8 cellular contexts compared by ENCODE assay signal in the genomic region with DNA sequence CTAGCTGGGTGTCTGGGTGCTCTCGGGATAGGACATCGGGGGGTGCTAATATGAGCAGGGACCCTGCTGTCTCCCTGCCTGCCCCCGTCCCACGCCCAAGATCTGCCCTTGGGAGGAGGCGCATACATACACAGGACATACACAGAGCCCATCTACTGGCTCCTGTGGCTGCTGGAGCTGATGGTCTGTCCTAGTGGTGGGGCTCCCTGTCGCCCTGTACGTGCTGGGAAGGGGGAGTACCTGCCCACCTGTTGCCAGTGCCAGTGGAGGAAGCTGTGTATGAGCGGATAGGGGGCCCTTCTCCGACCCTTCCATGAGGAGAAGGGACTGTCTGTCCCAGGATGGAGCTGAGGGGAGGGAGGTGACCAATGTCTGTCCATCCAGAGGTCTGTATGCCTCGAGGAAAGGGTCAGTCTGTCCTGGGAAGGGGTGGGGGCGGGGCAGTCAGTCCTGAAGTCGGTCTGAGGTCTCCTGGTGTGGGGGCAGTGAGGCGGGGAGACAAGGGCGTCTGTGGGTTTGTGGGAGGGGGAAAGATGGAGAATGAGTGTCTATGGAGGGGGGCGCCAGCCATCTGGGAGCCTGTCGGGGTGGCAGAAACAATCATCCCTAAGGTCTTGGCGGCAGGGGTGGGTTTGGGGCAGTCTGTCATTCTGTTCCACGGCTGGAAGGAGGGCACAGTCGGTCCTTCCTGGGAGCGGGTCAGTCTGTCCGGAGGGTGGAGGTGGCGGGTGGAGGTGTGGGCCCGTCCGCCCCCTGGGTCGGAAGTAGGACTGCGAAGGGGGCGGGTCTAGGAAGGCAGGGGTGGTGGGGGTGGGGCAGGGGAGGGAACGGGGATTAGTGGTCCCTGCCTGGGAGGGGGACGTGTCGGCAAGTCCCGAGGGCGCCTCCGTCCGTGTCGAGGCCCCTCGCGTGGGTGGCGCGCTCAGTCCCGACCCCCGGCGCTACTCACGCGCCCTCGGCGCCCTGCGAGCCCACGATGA. TPM values are rescaled to one million over a fixed set of nuclear protein-coding genes. Genes with fewer than 3 reads are reported as not detected.
DNase-seq lines count a peak whose midpoint lies in the region; ATAC-seq, FAIRE-seq and TF ChIP-seq lines count a peak whose summit lies in the region.

No MANE protein-coding gene starts in this region.

- ATAC-seq in GM21526 (IDR thresholded peaks at IDR 0.05; ENCODE audit: low FRiP score, unreplicated experiment) (peak; percentile 13), GM12878 (peak; percentile 71)

- H3K4me2 ChIP-seq in GM12878 (ENCODE audit: control insufficient read depth, insufficient read depth), result peak overlapping the region; percentile 96

- RAD21 ChIA-PET in GM12878 (lab: Charles Lee; ENCODE audit: unreplicated experiment), result interaction anchor here (0.7 to 7.7 kb wide), 18 partner anchors 10 to 99 kb away, joined by 3 to 118 read pairs (median 4); a partner anchor contains a TSS

- intact Hi-C loops in GM12878 (cut with micrococcal nuclease; ENCODE audit: unreplicated experiment) (loop anchor here (2.0 kb wide), 2 partner anchors 15 to 37 kb away; a partner anchor contains a TSS), kidney (cut with DNase I) (no loop called here)

- FAIRE-seq in GM12878 (lab: Jason Lieb, UNC) (no peak), kidney (lab: Jason Lieb, UNC) (no peak)

- H3K9me3 ChIP-seq in KOPT-K1 (ENCODE audit: insufficient read depth, low read length, poor library complexity, severe bottlenecking), result peaks cover 12% of the 10 kb centered on the region
- no peaks in the 10 kb centered on the region for H3K9me3 ChIP-seq in GM12878 (replicated peaks; ENCODE audit: control insufficient read depth, insufficient read depth, low read length)
- H3K9me3 ChIP-seq in kidney (ENCODE audit: control insufficient read depth in 1 of 2, low read length in 2 of 2), result no peaks in the 10 kb centered on the region
- no peaks in the 10 kb centered on the region for H3K9me3 ChIP-seq in subcutaneous abdominal adipose tissue (ENCODE audit: control insufficient read depth in 5 of 5, low read length in 5 of 5)

- H3K27ac ChIP-seq in KOPT-K1 (ENCODE audit: low read depth, low read length, poor library complexity, severe bottlenecking) (peak overlapping the region; percentile 84), GM12878 (ENCODE audit: control insufficient read depth, insufficient read depth) (peak overlapping the region; percentile 69), kidney (ENCODE audit: low read depth in 2 of 2, low read length in 2 of 2) (peak overlapping the region; percentile 86 to 88), subcutaneous abdominal adipose tissue (ENCODE audit: low read depth, low read length) (peak overlapping the region; percentile 99)

- H4K20me1 ChIP-seq in GM12878 (ENCODE audit: control insufficient read depth, insufficient read depth), result no peaks in the 10 kb centered on the region

- H3K4me3 ChIP-seq in GM12878, result peak overlapping the region; percentile 93
- peak overlapping the region; percentile 80 to 86 for H3K4me3 ChIP-seq in kidney (ENCODE audit: low read length in 2 of 2)
- peak overlapping the region; percentile 81 to 87 (median 81) for H3K4me3 ChIP-seq in subcutaneous abdominal adipose tissue (ENCODE audit: low read depth in 1 of 5, low read length in 5 of 5)

- TF ChIP-seq POLR2A in GM12878 (IDR thresholded peaks at IDR 0.05; ENCODE audit: low read depth, low read length), result 0 out of 2 replicates have a peak, but pooled peaks have one; percentile 23

- 14% methylated on average over 38 of the region's 48 CpGs for WGBS in GM12878 (ENCODE audit: insufficient coverage, insufficient replicate concordance, low lambda C conversion rate, missing lambda C conversion rate)

- H3K4me1 ChIP-seq in GM12878 (ENCODE audit: control insufficient read depth, insufficient read depth, low read length) (peaks cover 16% of the 10 kb centered on the region), kidney (ENCODE audit: control insufficient read depth in 1 of 2, insufficient read depth in 1 of 2, low read depth in 1 of 2, low read length in 2 of 2) (peaks cover 32 to 37% of the 10 kb centered on the region in 2 donors), subcutaneous abdominal adipose tissue (ENCODE audit: control insufficient read depth in 5 of 5, insufficient read depth in 5 of 5, low read length in 5 of 5) (peaks cover 19 to 52% (median 49%) of the 10 kb centered on the region in 5 donors)

- SMC1A ChIA-PET in GM12878 (lab: Charles Lee; ENCODE audit: uncharacterized antibody, unreplicated experiment), result interaction anchor here (1.0 to 9.5 kb wide), 5 partner anchors 12 to 35 kb away, joined by 3 to 100 read pairs (median 36); a partner anchor contains a TSS

- TF ChIP-seq EP300 in GM12878 (IDR thresholded peaks at IDR 0.05; ENCODE audit: borderline replicate concordance in 1 of 2, control insufficient read depth in 1 of 2, low read depth in 2 of 2, low read length in 2 of 2), result no peak

- peak overlapping the region; percentile 64 for H2AFZ ChIP-seq in GM12878 (ENCODE audit: control insufficient read depth, low read depth, low read length)

- DNase-seq in EL (peak; percentile 43), GM12878 (ENCODE audit: low read depth, low spot score) (no peak), kidney (peak; percentile 81), cerebellar cortex (ENCODE audit: low spot score) (no peak), LoVo (ENCODE audit: low spot score) (no peak)

- H3K79me2 ChIP-seq in GM12878 (ENCODE audit: control insufficient read depth, insufficient read depth, low read length), result peaks cover 40% of the 10 kb centered on the region

- H3K36me3 ChIP-seq in KOPT-K1 (ENCODE audit: insufficient read depth, low read length) (peaks cover 53% of the 10 kb centered on the region), GM12878 (ENCODE audit: control insufficient read depth in 2 of 2, insufficient read depth in 2 of 2, low read length in 1 of 2) (peaks cover 0 to 4% of the 10 kb centered on the region in 2 experiments; a peak in 2 of 4 replicates), kidney (ENCODE audit: control insufficient read depth in 1 of 2, insufficient read depth in 2 of 2, low read length in 2 of 2) (no peaks in the 10 kb centered on the region), subcutaneous abdominal adipose tissue (ENCODE audit: control insufficient read depth in 5 of 5, insufficient read depth in 5 of 5, low read length in 5 of 5) (peaks cover 0 to 7% (median 0%) of the 10 kb centered on the region in 5 donors)

- no peaks in the 10 kb centered on the region for H3K27me3 ChIP-seq in GM12878 (replicated peaks in 1 of 2; ENCODE audit: control insufficient read depth in 2 of 2, insufficient read depth in 2 of 2, low read length in 1 of 2)
- H3K27me3 ChIP-seq in subcutaneous abdominal adipose tissue (ENCODE audit: control insufficient read depth in 5 of 5, insufficient read depth in 4 of 5, low read length in 5 of 5), result no peaks in the 10 kb centered on the region

- POLR2A ChIA-PET in GM12878 (lab: Charles Lee), result interaction anchor here (0.5 to 8.7 kb wide), 15 partner anchors 7 to 937 kb away, joined by 3 to 198 read pairs (median 4); a partner anchor contains a TSS

- in situ Hi-C loops in GM12878 (cut with MboI), result no loop called here

- H3K9ac ChIP-seq in GM12878 (ENCODE audit: control insufficient read depth, insufficient read depth, low read length) (peak overlapping the region; percentile 63), kidney (ENCODE audit: low read length in 2 of 2) (peak overlapping the region; percentile 74 to 83), subcutaneous abdominal adipose tissue (ENCODE audit: low read length in 5 of 5) (peak overlapping the region; percentile 74 to 96 (median 90))

- no TSS peak for BruUV-seq in GM12878 (replicated peaks; lab: Mats Ljungman, UMichigan)

- TF ChIP-seq RAD21 in GM12878 (IDR thresholded peaks at IDR 0.05; ENCODE audit: insufficient read depth, low read depth, low read length), result no peak

- CTCF ChIA-PET in GM12878 (lab: Yijun Ruan, JAX), result interaction anchor here (0.5 to 11.2 kb wide), 14 partner anchors 9 to 218 kb away, joined by 3 to 125 read pairs (median 4); a partner anchor contains a TSS

- TF ChIP-seq CTCF in GM12878 (IDR thresholded peaks at IDR 0.05 in 2 of 3, conservative IDR thresholded peaks at IDR 0.05 in 1 of 3; ENCODE audit: control insufficient read depth in 2 of 3, extremely low read depth in 1 of 3, insufficient read depth in 1 of 3, low read depth in 3 of 3, low read length in 3 of 3), result no peak
- no peak for TF ChIP-seq CTCF in kidney (IDR thresholded peaks at IDR 0.05; ENCODE audit: borderline replicate concordance, extremely low read depth, insufficient read depth)

RNA-seq across cellular contexts. Expression of a gene that starts 0.7 kb away (rescaled TPM):
- total RNA-seq in GM12878 (2013; cell fraction: nucleolus; rRNA removed), result 26.9 and 32.1 TPM in 2 replicates
- 14.1 and 16.3 TPM in 2 replicates for total RNA-seq in GM12878 (2014; rRNA removed)
- 8.5 and 8.6 TPM in 2 replicates for total RNA-seq in GM12878 (2014; rRNA removed; fragmentation: Illumina TruSeq; extraction: Trizol)
- 22.2 and 24.3 TPM in 2 replicates for total RNA-seq in GM12878 (2021)
- 3.8 TPM for polyA plus RNA-seq in GM12878 (2011; ENCODE audit: low read depth)
- 10.3 and 14.4 TPM in 2 replicates for polyA plus RNA-seq in GM12878 (2011; rRNA removed)
- 18.2 and 21.6 TPM in 2 replicates for polyA plus RNA-seq in GM12878 (2011; cell fraction: cytosol; rRNA removed)
- 63.9 and 67.2 TPM in 2 replicates for polyA plus RNA-seq in GM12878 (2011; cell fraction: nucleus; rRNA removed)
- 13.5 and 16.9 TPM in 2 replicates for polyA plus RNA-seq in GM12878 (2012)
- polyA plus RNA-seq in GM12878 (2014; fragmentation: Illumina TruSeq; extraction: Trizol), result 2.0 and 7.9 TPM in 2 replicates
- polyA plus RNA-seq in GM12878 (2014; fragmentation: Nextera tagmentation; extraction: Ambion mirVana), result under 1 TPM; 0.27 to 0.82 TPM
- polyA plus RNA-seq in GM12878 (2014; rRNA removed), result 25.7 and 27.8 TPM in 2 replicates
- polyA plus RNA-seq in GM12878 (2016; fragmentation: Nextera tagmentation; extraction: Ambion mirVana), result 10 to 100 TPM; 17.4 to 20.8 TPM
- polyA minus RNA-seq in GM12878 (2011; rRNA and poly(A)+ RNA removed), result 12.7 and 20.9 TPM in 2 replicates
- polyA minus RNA-seq in GM12878 (2011; cell fraction: cytosol; rRNA and poly(A)+ RNA removed), result 5.5 and 7.1 TPM in 2 replicates
- polyA minus RNA-seq in GM12878 (2011; cell fraction: nucleus; rRNA and poly(A)+ RNA removed), result 13.3 and 25.6 TPM in 2 replicates
- 34.5 TPM for total RNA-seq in kidney
- polyA plus RNA-seq in kidney (ENCODE audit: insufficient read depth, low read depth, low replicate concordance), result 31.0 TPM

RNA-seq across cellular contexts. Expression of a gene that starts 30.7 kb away (rescaled TPM):
- total RNA-seq in GM12878 (2013; cell fraction: nucleolus; rRNA removed), result 108 and 121 TPM in 2 replicates
- total RNA-seq in GM12878 (2014; rRNA removed) (47.1 and 56.1 TPM in 2 replicates), GM12878 (2014; rRNA removed; fragmentation: Illumina TruSeq; extraction: Trizol) (14.9 and 16.9 TPM in 2 replicates), GM12878 (2021) (222 and 239 TPM in 2 replicates), kidney (179 TPM)
- polyA plus RNA-seq in GM12878 (2011; ENCODE audit: low read depth), result 32.3 TPM
- polyA plus RNA-seq in GM12878 (2011; rRNA removed) (7.8 and 28.1 TPM in 2 replicates), GM12878 (2014; fragmentation: Illumina TruSeq; extraction: Trizol) (44.7 and 78.9 TPM in 2 replicates), GM12878 (2014; fragmentation: Nextera tagmentation; extraction: Ambion mirVana) (10 to 100 TPM; 10.4 to 13.4 TPM), GM12878 (2014; rRNA removed) (35.8 and 63.6 TPM in 2 replicates), GM12878 (2016; fragmentation: Nextera tagmentation; extraction: Ambion mirVana) (100 to 1,000 TPM; 170 to 190 TPM), kidney (ENCODE audit: insufficient read depth, low read depth, low replicate concordance) (23.7 TPM)
- polyA plus RNA-seq in GM12878 (2011; cell fraction: cytosol; rRNA removed), result 20.4 and 35.7 TPM in 2 replicates
- polyA plus RNA-seq in GM12878 (2011; cell fraction: nucleus; rRNA removed), result 51.1 and 94.1 TPM in 2 replicates
- polyA plus RNA-seq in GM12878 (2012), result 64.7 and 99.8 TPM in 2 replicates
- polyA minus RNA-seq in GM12878 (2011; rRNA and poly(A)+ RNA removed), result 50.6 and 52.5 TPM in 2 replicates
- polyA minus RNA-seq in GM12878 (2011; cell fraction: cytosol; rRNA and poly(A)+ RNA removed), result 50.0 and 80.6 TPM in 2 replicates
- polyA minus RNA-seq in GM12878 (2011; cell fraction: nucleus; rRNA and poly(A)+ RNA removed), result 41.3 and 62.6 TPM in 2 replicates

RNA-seq across cellular contexts. Expression of a gene that starts 30.8 kb away (rescaled TPM):
- total RNA-seq in GM12878 (2013; cell fraction: nucleolus; rRNA removed), result 2.2 and 3.5 TPM in 2 replicates
- total RNA-seq in GM12878 (2014; rRNA removed) (2.0 and 2.7 TPM in 2 replicates), GM12878 (2014; rRNA removed; fragmentation: Illumina TruSeq; extraction: Trizol) (0.37 and 0.72 TPM in 2 replicates), GM12878 (2021) (1.4 and 1.5 TPM in 2 replicates), kidney (5.1 TPM)
- 0.54 TPM for polyA plus RNA-seq in GM12878 (2011; ENCODE audit: low read depth)
- polyA plus RNA-seq in GM12878 (2011; rRNA removed) (0.40 and 1.0 TPM in 2 replicates), GM12878 (2014; fragmentation: Illumina TruSeq; extraction: Trizol) (0.08 and 0.81 TPM in 2 replicates), GM12878 (2014; fragmentation: Nextera tagmentation; extraction: Ambion mirVana) (under 1 TPM; 0.10 to 0.46 TPM), GM12878 (2014; rRNA removed) (2.0 and 2.8 TPM in 2 replicates), GM12878 (2016; fragmentation: Nextera tagmentation; extraction: Ambion mirVana) (1 to 10 TPM; 1.9 to 2.8 TPM), kidney (ENCODE audit: insufficient read depth, low read depth, low replicate concordance) (6.0 TPM)
- polyA plus RNA-seq in GM12878 (2011; cell fraction: cytosol; rRNA removed), result 1.3 and 2.5 TPM in 2 replicates
- 3.6 and 4.0 TPM in 2 replicates for polyA plus RNA-seq in GM12878 (2011; cell fraction: nucleus; rRNA removed)
- 1.1 and 1.2 TPM in 2 replicates for polyA plus RNA-seq in GM12878 (2012)
- 0.93 and 1.0 TPM in 2 replicates for polyA minus RNA-seq in GM12878 (2011; rRNA and poly(A)+ RNA removed)
- 1.7 TPM in 1 of 2 replicates, not detected in the other for polyA minus RNA-seq in GM12878 (2011; cell fraction: cytosol; rRNA and poly(A)+ RNA removed)
- 1.9 and 3.1 TPM in 2 replicates for polyA minus RNA-seq in GM12878 (2011; cell fraction: nucleus; rRNA and poly(A)+ RNA removed)

RNA-seq across cellular contexts. Expression of a gene that starts 36.7 kb away (rescaled TPM):
- total RNA-seq in GM12878 (2013; cell fraction: nucleolus; rRNA removed), result 3.6 and 4.4 TPM in 2 replicates
- total RNA-seq in GM12878 (2014; rRNA removed) (5.3 and 5.9 TPM in 2 replicates), GM12878 (2014; rRNA removed; fragmentation: Illumina TruSeq; extraction: Trizol) (1.2 and 2.4 TPM in 2 replicates), GM12878 (2021) (6.0 and 9.1 TPM in 2 replicates), kidney (16.5 TPM)
- 1.9 TPM for polyA plus RNA-seq in GM12878 (2011; ENCODE audit: low read depth)
- polyA plus RNA-seq in GM12878 (2011; rRNA removed) (0.65 and 1.6 TPM in 2 replicates), GM12878 (2014; fragmentation: Illumina TruSeq; extraction: Trizol) (0.25 and 1.9 TPM in 2 replicates), GM12878 (2014; fragmentation: Nextera tagmentation; extraction: Ambion mirVana) (1 to 10 TPM in 1 of 2 experiments, under 1 TPM in 1; 0.31 to 1.2 TPM), GM12878 (2014; rRNA removed) (5.5 and 6.3 TPM in 2 replicates), GM12878 (2016; fragmentation: Nextera tagmentation; extraction: Ambion mirVana) (1 to 10 TPM; 4.2 to 5.3 TPM), kidney (ENCODE audit: insufficient read depth, low read depth, low replicate concordance) (71.7 TPM)
- polyA plus RNA-seq in GM12878 (2011; cell fraction: cytosol; rRNA removed), result 2.1 and 2.4 TPM in 2 replicates
- polyA plus RNA-seq in GM12878 (2011; cell fraction: nucleus; rRNA removed), result 8.4 and 11.5 TPM in 2 replicates
- polyA plus RNA-seq in GM12878 (2012), result 5.7 and 6.0 TPM in 2 replicates
- polyA minus RNA-seq in GM12878 (2011; rRNA and poly(A)+ RNA removed), result 1.6 and 2.1 TPM in 2 replicates
- polyA minus RNA-seq in GM12878 (2011; cell fraction: cytosol; rRNA and poly(A)+ RNA removed), result not detected in 2 replicates
- polyA minus RNA-seq in GM12878 (2011; cell fraction: nucleus; rRNA and poly(A)+ RNA removed), result 5.4 and 7.1 TPM in 2 replicates

RNA-seq across cellular contexts. Expression of a gene that starts 59.4 kb away (rescaled TPM):
- 0.27 and 0.33 TPM in 2 replicates for total RNA-seq in GM12878 (2013; cell fraction: nucleolus; rRNA removed)
- total RNA-seq in GM12878 (2014; rRNA removed), result 0.93 and 1.4 TPM in 2 replicates
- total RNA-seq in GM12878 (2014; rRNA removed; fragmentation: Illumina TruSeq; extraction: Trizol), result 0.45 and 0.51 TPM in 2 replicates
- total RNA-seq in GM12878 (2021), result 1.1 and 1.2 TPM in 2 replicates
- 0.13 TPM for polyA plus RNA-seq in GM12878 (2011; ENCODE audit: low read depth)
- 0.13 and 0.29 TPM in 2 replicates for polyA plus RNA-seq in GM12878 (2011; rRNA removed)
- 0.33 and 0.48 TPM in 2 replicates for polyA plus RNA-seq in GM12878 (2011; cell fraction: cytosol; rRNA removed)
- 0.41 and 1.0 TPM in 2 replicates for polyA plus RNA-seq in GM12878 (2011; cell fraction: nucleus; rRNA removed)
- polyA plus RNA-seq in GM12878 (2012), result 0.27 and 0.39 TPM in 2 replicates
- polyA plus RNA-seq in GM12878 (2014; fragmentation: Illumina TruSeq; extraction: Trizol), result 0.21 TPM in 1 of 2 replicates, not detected in the other
- under 1 TPM; 0.06 to 0.15 TPM for polyA plus RNA-seq in GM12878 (2014; fragmentation: Nextera tagmentation; extraction: Ambion mirVana)
- polyA plus RNA-seq in GM12878 (2014; rRNA removed), result 0.79 TPM in 2 replicates
- 1 to 10 TPM in 1 of 2 experiments, under 1 TPM in 1; 0.72 to 1.4 TPM for polyA plus RNA-seq in GM12878 (2016; fragmentation: Nextera tagmentation; extraction: Ambion mirVana)
- polyA minus RNA-seq in GM12878 (2011; rRNA and poly(A)+ RNA removed), result 0.67 TPM in 1 of 2 replicates, not detected in the other
- not detected in 2 replicates for polyA minus RNA-seq in GM12878 (2011; cell fraction: cytosol; rRNA and poly(A)+ RNA removed)
- 0.97 and 1.2 TPM in 2 replicates for polyA minus RNA-seq in GM12878 (2011; cell fraction: nucleus; rRNA and poly(A)+ RNA removed)
- 1.2 TPM for total RNA-seq in kidney
- polyA plus RNA-seq in kidney (ENCODE audit: insufficient read depth, low read depth, low replicate concordance), result 0.56 TPM

Comparison
In these comparisons a context has a peak if more than half of its experiments do, and no peak if none do; other contexts are left out.
1. DNase-seq: peak in EL (single experiment) and kidney (single experiment); none in GM12878 (single experiment), cerebellar cortex (single experiment) and LoVo (single experiment).
2. Peak in every context shown above with its lines, with median percentiles within 50 percentile points of each other: H3K27ac ChIP-seq, H3K4me3 ChIP-seq and H3K9ac ChIP-seq.